ENCODE assay signal across 17 cellular contexts in genomic region chr3:60030982-60031381, GRCh38.
A peak's percentile ranks its signal among the peaks of the same experiment; 100 is the strongest.
DNase-seq lines count a peak whose midpoint lies in the region; ATAC-seq lines count a peak whose summit lies in the region.
"Had no signal": no experiment of that assay in that cellular context is flagged by ENCODE, and none has a peak within 500 bp of the region (broad histone marks: within the 10 kb centered on the region; RNA-seq: fewer than 3 reads in every experiment).

No MANE protein-coding gene starts in this region.

- H3K9me3 Mint-ChIP-seq in activated CD4-positive, alpha-beta T cell treated with anti-CD3 and anti-CD28 coated beads, Interleukin-2, amount 10 ng/mL, durations not matched to agents 24 days and 14 days, result peaks cover 8% of the 10 kb centered on the region
- H3K9me3 Mint-ChIP-seq in activated naive CD4-positive, alpha-beta T cell treated with anti-CD3 and anti-CD28 coated beads, Interleukin-2, amount 50 U/mL, for 24 hours, result peaks cover 10% of the 10 kb centered on the region
- peaks cover 4% of the 10 kb centered on the region for H3K9me3 Mint-ChIP-seq in activated T-helper 2 cell treated with anti-CD3 and anti-CD28 coated beads, Interferon-gamma antibody, Interleukin-2, Interleukin-4, amounts not matched to agents 10 μg/mL and 5 μg/mL and 100 μg/mL, durations not matched to agents 14 hours and 24 hours and 36 hours
- peaks cover 0 to 17% (median 1%) of the 10 kb centered on the region in 11 donors for H3K9me3 Mint-ChIP-seq in naive thymus-derived CD4-positive, alpha-beta T cell

- no peaks in the 10 kb centered on the region for H3K27me3 Mint-ChIP-seq in activated CD4-positive, alpha-beta T cell treated with anti-CD3 and anti-CD28 coated beads, Interleukin-2, amount 10 ng/mL, durations not matched to agents 24 days and 14 days
- no peaks in the 10 kb centered on the region for H3K27me3 Mint-ChIP-seq in activated naive CD4-positive, alpha-beta T cell treated with anti-CD3 and anti-CD28 coated beads, Interleukin-2, amount 50 U/mL, for 24 hours
- no peaks in the 10 kb centered on the region for H3K27me3 Mint-ChIP-seq in activated T-helper 2 cell treated with anti-CD3 and anti-CD28 coated beads, Interferon-gamma antibody, Interleukin-2, Interleukin-4, amounts not matched to agents 10 μg/mL and 5 μg/mL and 100 μg/mL, durations not matched to agents 14 hours and 24 hours and 36 hours (ENCODE audit: low read depth)
- no peaks in the 10 kb centered on the region for H3K27me3 Mint-ChIP-seq in naive thymus-derived CD4-positive, alpha-beta T cell
- H3K27me3 Mint-ChIP-seq: CD4-positive, alpha-beta memory T cell had no signal

- POLR2A ChIA-PET in naive thymus-derived CD4-positive, alpha-beta T cell (lab: Charles Lee), result interaction anchor here (1.5 to 1.6 kb wide), 3 partner anchors 14 to 21 kb away, joined by 3 to 8 read pairs (median 8); no protein-coding TSS in a partner anchor

- peaks cover 0 to 49% of the 10 kb centered on the region in 2 donors for H3K4me1 ChIP-seq in naive thymus-derived CD4-positive, alpha-beta T cell (ENCODE audit: control insufficient read depth in 2 of 2, insufficient read depth in 2 of 2, low read length in 2 of 2)
- H3K4me1 ChIP-seq: A549 had no signal

- no peaks in the 10 kb centered on the region for H3K27me3 ChIP-seq in naive thymus-derived CD4-positive, alpha-beta T cell (ENCODE audit: control insufficient read depth in 2 of 2, insufficient read depth in 2 of 2, low read length in 2 of 2)

- CTCF ChIA-PET in naive thymus-derived CD4-positive, alpha-beta T cell (lab: Charles Lee), result no interaction called here

- ATAC-seq in naive thymus-derived CD4-positive, alpha-beta T cell, result no peak
- no peak for ATAC-seq in HG03432 (IDR thresholded peaks at IDR 0.05; ENCODE audit: unreplicated experiment)
- ATAC-seq: A549 had no signal

- peak overlapping the region; percentile 49 for H3K27ac Mint-ChIP-seq in activated CD4-positive, alpha-beta T cell treated with anti-CD3 and anti-CD28 coated beads, Interleukin-2, amount 10 ng/mL, durations not matched to agents 24 days and 14 days
- peak overlapping the region; percentile 96 for H3K27ac Mint-ChIP-seq in activated naive CD4-positive, alpha-beta T cell treated with anti-CD3 and anti-CD28 coated beads, Interleukin-2, amount 50 U/mL, for 24 hours
- peak overlapping the region; percentile 40 for H3K27ac Mint-ChIP-seq in activated T-helper 2 cell treated with anti-CD3 and anti-CD28 coated beads, Interferon-gamma antibody, Interleukin-2, Interleukin-4, amounts not matched to agents 10 μg/mL and 5 μg/mL and 100 μg/mL, durations not matched to agents 14 hours and 24 hours and 36 hours
- peak overlapping the region in 8 of 9 donors; percentile 42 to 91 (median 84) for H3K27ac Mint-ChIP-seq in naive thymus-derived CD4-positive, alpha-beta T cell
- H3K27ac Mint-ChIP-seq: CD4-positive, alpha-beta memory T cell had no signal

- intact Hi-C loops in activated CD4-positive, alpha-beta T cell treated with anti-CD3 and anti-CD28 coated beads, Interleukin-2, amount 10 ng/mL, durations not matched to agents 24 days and 14 days (cut with micrococcal nuclease), result no loop called here
- intact Hi-C loops in activated T-helper 2 cell treated with anti-CD3 and anti-CD28 coated beads, Interferon-gamma antibody, Interleukin-2, Interleukin-4, amounts not matched to agents 10 μg/mL and 5 μg/mL and 100 μg/mL, durations not matched to agents 14 hours and 24 hours and 36 hours (cut with micrococcal nuclease), result no loop called here
- intact Hi-C loops in naive thymus-derived CD4-positive, alpha-beta T cell (cut with micrococcal nuclease), result loop anchor here in 1 of 2 donors (1.0 kb wide), 2 partner anchors 9 to 14 kb away; no protein-coding TSS in a partner anchor

- no peak overlapping the region for H3K4me3 ChIP-seq in naive thymus-derived CD4-positive, alpha-beta T cell (ENCODE audit: low read length)
- H3K4me3 ChIP-seq: A549, HAP-1 had no signal

- no peak for DNase-seq in activated CD4-positive, alpha-beta T cell treated with anti-CD3 and anti-CD28 coated beads, Interleukin-2, amount 10 ng/mL, durations not matched to agents 24 days and 14 days
- no peak for DNase-seq in activated CD4-positive, alpha-beta T cell treated with anti-CD3 and anti-CD28 coated beads, Interleukin-2, amount 50 U/mL, for 48 hours
- no peak for DNase-seq in activated naive CD4-positive, alpha-beta T cell treated with Interleukin-2 at 50 U/mL for 16 hours
- DNase-seq in activated T-helper 2 cell treated with anti-CD3 and anti-CD28 coated beads, Interferon-gamma antibody, Interleukin-2, Interleukin-4, amounts not matched to agents 10 μg/mL and 5 μg/mL and 100 μg/mL, durations not matched to agents 14 hours and 24 hours and 36 hours (ENCODE audit: low spot score), result no peak
- no peak for DNase-seq in naive thymus-derived CD4-positive, alpha-beta T cell
- no peak for DNase-seq in GOT3 (lab: John Stamatoyannopoulos, UW)
- DNase-seq: AML-193; Calu3; CD4-positive, alpha-beta memory T cell; DND-41; EL had no signal

- peaks cover 32% of the 10 kb centered on the region for H3K4me1 Mint-ChIP-seq in activated CD4-positive, alpha-beta T cell treated with anti-CD3 and anti-CD28 coated beads, Interleukin-2, amount 10 ng/mL, durations not matched to agents 24 days and 14 days
- peaks cover 83% of the 10 kb centered on the region for H3K4me1 Mint-ChIP-seq in activated naive CD4-positive, alpha-beta T cell treated with anti-CD3 and anti-CD28 coated beads, Interleukin-2, amount 50 U/mL, for 24 hours
- H3K4me1 Mint-ChIP-seq in activated T-helper 2 cell treated with anti-CD3 and anti-CD28 coated beads, Interferon-gamma antibody, Interleukin-2, Interleukin-4, amounts not matched to agents 10 μg/mL and 5 μg/mL and 100 μg/mL, durations not matched to agents 14 hours and 24 hours and 36 hours (ENCODE audit: low read depth), result peaks cover 41% of the 10 kb centered on the region
- peaks cover 30 to 97% (median 88%) of the 10 kb centered on the region in 7 donors for H3K4me1 Mint-ChIP-seq in naive thymus-derived CD4-positive, alpha-beta T cell

- H3K9me3 ChIP-seq in naive thymus-derived CD4-positive, alpha-beta T cell (ENCODE audit: control insufficient read depth in 2 of 3, low read length in 3 of 3), result no peaks in the 10 kb centered on the region
- H3K9me3 ChIP-seq: A549, HAP-1 had no signal

- H3K36me3 ChIP-seq in naive thymus-derived CD4-positive, alpha-beta T cell (ENCODE audit: control insufficient read depth in 2 of 3, insufficient read depth in 3 of 3, low read length in 3 of 3), result no peaks in the 10 kb centered on the region
- H3K36me3 ChIP-seq: HAP-1 had no signal

- H3K27ac ChIP-seq in naive thymus-derived CD4-positive, alpha-beta T cell (ENCODE audit: low read depth, low read length), result no peak overlapping the region
- H3K27ac ChIP-seq: 22Rv1, A549, C4-2B had no signal

- H3K36me3 Mint-ChIP-seq in activated CD4-positive, alpha-beta T cell treated with anti-CD3 and anti-CD28 coated beads, Interleukin-2, amount 10 ng/mL, durations not matched to agents 24 days and 14 days (ENCODE audit: low read depth), result peaks cover 44% of the 10 kb centered on the region
- H3K36me3 Mint-ChIP-seq in activated naive CD4-positive, alpha-beta T cell treated with anti-CD3 and anti-CD28 coated beads, Interleukin-2, amount 50 U/mL, for 24 hours, result peaks cover 22% of the 10 kb centered on the region
- peaks cover 46% of the 10 kb centered on the region for H3K36me3 Mint-ChIP-seq in activated T-helper 2 cell treated with anti-CD3 and anti-CD28 coated beads, Interferon-gamma antibody, Interleukin-2, Interleukin-4, amounts not matched to agents 10 μg/mL and 5 μg/mL and 100 μg/mL, durations not matched to agents 14 hours and 24 hours and 36 hours (ENCODE audit: low read depth)
- peaks cover 4 to 57% (median 51%) of the 10 kb centered on the region in 5 donors for H3K36me3 Mint-ChIP-seq in naive thymus-derived CD4-positive, alpha-beta T cell

- H3K4me3 Mint-ChIP-seq in activated CD4-positive, alpha-beta T cell treated with anti-CD3 and anti-CD28 coated beads, Interleukin-2, amount 10 ng/mL, durations not matched to agents 24 days and 14 days, result no peak overlapping the region
- H3K4me3 Mint-ChIP-seq in activated naive CD4-positive, alpha-beta T cell treated with anti-CD3 and anti-CD28 coated beads, Interleukin-2, amount 50 U/mL, for 24 hours, result peak overlapping the region; percentile 53
- H3K4me3 Mint-ChIP-seq in activated T-helper 2 cell treated with anti-CD3 and anti-CD28 coated beads, Interferon-gamma antibody, Interleukin-2, Interleukin-4, amounts not matched to agents 10 μg/mL and 5 μg/mL and 100 μg/mL, durations not matched to agents 14 hours and 24 hours and 36 hours (ENCODE audit: low read depth), result no peak overlapping the region
- H3K4me3 Mint-ChIP-seq in naive thymus-derived CD4-positive, alpha-beta T cell, result peak overlapping the region in 6 of 10 donors; percentile 2 to 82 (median 39)

Comparison
In these comparisons a context has a peak if more than half of its experiments do, and no peak if none do; other contexts are left out.
1. H3K27ac Mint-ChIP-seq: peak in every context shown above with its lines; median percentile 96 in activated naive CD4-positive, alpha-beta T cell treated with anti-CD3 and anti-CD28 coated beads, Interleukin-2, amount 50 U/mL, for 24 hours; 84 in naive thymus-derived CD4-positive, alpha-beta T cell; 49 in activated CD4-positive, alpha-beta T cell treated with anti-CD3 and anti-CD28 coated beads, Interleukin-2, amount 10 ng/mL, durations not matched to agents 24 days and 14 days; 40 in activated T-helper 2 cell treated with anti-CD3 and anti-CD28 coated beads, Interferon-gamma antibody, Interleukin-2, Interleukin-4, amounts not matched to agents 10 μg/mL and 5 μg/mL and 100 μg/mL, durations not matched to agents 14 hours and 24 hours and 36 hours.
2. H3K4me3 Mint-ChIP-seq: peak in activated naive CD4-positive, alpha-beta T cell treated with anti-CD3 and anti-CD28 coated beads, Interleukin-2, amount 50 U/mL, for 24 hours (single experiment) and naive thymus-derived CD4-positive, alpha-beta T cell (6 of 10); none in activated CD4-positive, alpha-beta T cell treated with anti-CD3 and anti-CD28 coated beads, Interleukin-2, amount 10 ng/mL, durations not matched to agents 24 days and 14 days (single experiment) and activated T-helper 2 cell treated with anti-CD3 and anti-CD28 coated beads, Interferon-gamma antibody, Interleukin-2, Interleukin-4, amounts not matched to agents 10 μg/mL and 5 μg/mL and 100 μg/mL, durations not matched to agents 14 hours and 24 hours and 36 hours (single experiment).